ENCODE assay signal across 11 cellular contexts in the genomic region with DNA sequence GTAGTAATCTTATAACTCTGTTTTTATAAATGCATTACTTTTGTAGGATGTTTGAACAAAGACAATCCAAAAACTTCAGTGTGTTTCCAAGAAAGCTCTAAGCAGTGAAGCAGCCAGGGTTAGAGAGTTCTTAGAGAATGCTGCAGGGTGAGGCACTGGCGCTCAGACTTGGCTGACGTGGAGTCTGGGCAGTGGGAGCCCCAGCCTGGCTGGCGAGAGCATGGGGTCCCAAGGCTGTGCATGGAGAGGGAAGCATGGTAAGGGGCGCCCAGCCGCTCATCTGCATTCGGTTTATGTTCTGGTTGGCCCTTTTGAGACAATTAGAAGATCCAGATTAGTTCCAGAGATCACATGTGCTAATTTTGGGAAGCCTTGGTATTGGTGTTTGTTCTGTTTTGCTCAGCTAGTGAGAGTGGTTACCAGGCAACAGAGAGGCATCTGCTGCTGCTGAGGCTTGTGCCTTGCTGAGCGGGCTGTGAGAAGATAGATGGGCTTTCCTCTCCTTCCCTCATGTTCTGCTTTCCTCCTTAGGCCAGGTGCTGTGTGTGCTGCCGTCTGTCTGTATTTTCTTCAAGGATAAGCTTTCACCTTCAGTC. TPM values are rescaled to one million over a fixed set of nuclear protein-coding genes. Genes with fewer than 3 reads are reported as not detected.
A peak's percentile ranks its signal among the peaks of the same experiment; 100 is the strongest.
DNase-seq lines count a peak whose midpoint lies in the region; ATAC-seq, FAIRE-seq and TF ChIP-seq lines count a peak whose summit lies in the region.
"Had no signal": no experiment of that assay in that cellular context is flagged by ENCODE, and none has a peak within 500 bp of the region (broad histone marks: within the 10 kb centered on the region; RNA-seq: fewer than 3 reads in every experiment).

No MANE protein-coding gene starts in this region.

- H3K4me2 ChIP-seq in hepatocyte, result no peak overlapping the region
- H3K4me2 ChIP-seq: BLaER1 had no signal

- POLR2A ChIA-PET in naive thymus-derived CD8-positive, alpha-beta T cell (lab: Charles Lee), result interaction anchor here (0.6 kb wide), 1 partner anchor 22 kb away, joined by 5 read pairs; no protein-coding TSS in a partner anchor

- TF ChIP-seq EP300 in gastroesophageal sphincter (IDR thresholded peaks at IDR 0.05), result no peak

- no peak for TF ChIP-seq CTCF in gastroesophageal sphincter (IDR thresholded peaks at IDR 0.05)
- TF ChIP-seq CTCF in neural crest cell (conservative IDR thresholded peaks at IDR 0.05), result no peak
- no peak for TF ChIP-seq CTCF in GM13976 (IDR thresholded peaks at IDR 0.05; ENCODE audit: borderline replicate concordance, control extremely low read depth, extremely low read depth, insufficient read depth, missing control alignments)
- no peak for TF ChIP-seq CTCF in hepatocyte (IDR thresholded peaks at IDR 0.05; ENCODE audit: poor library complexity)

- H3K27ac Mint-ChIP-seq in T-helper 17 cell (peak overlapping the region; percentile 51), neural crest cell (ENCODE audit: unreplicated experiment) (peak overlapping the region; percentile 70)
- H3K27ac Mint-ChIP-seq in naive thymus-derived CD8-positive, alpha-beta T cell, result peak overlapping the region in 3 of 10 donors; percentile 52 to 67 (median 59)
- H3K27ac Mint-ChIP-seq: activated naive CD8-positive, alpha-beta T cell treated with anti-CD3 and anti-CD28 coated beads, Interleukin-2, amount 50 U/mL, for 24 hours had no signal

- FAIRE-seq in GM12892 (lab: Jason Lieb, UNC), result no peak

- H2AFZ ChIP-seq in hepatocyte, result no peak overlapping the region

- DNase-seq in Ammon's horn (ENCODE audit: low spot score), result peak; percentile 85
- no peak for DNase-seq in T-helper 17 cell
- no peak for DNase-seq in neural crest cell (ENCODE audit: low read depth, low spot score)
- DNase-seq in GM12892 (ENCODE audit: insufficient read length), result no peak
- no peak for DNase-seq in naive thymus-derived CD8-positive, alpha-beta T cell
- no peak for DNase-seq in GM13976 (ENCODE audit: low spot score)
- no peak for DNase-seq in hepatocyte (ENCODE audit: low spot score)
- DNase-seq: activated naive CD8-positive, alpha-beta T cell treated with anti-CD3 and anti-CD28 coated beads, Interleukin-2, amount 50 U/mL, for 24 hours; naive thymus-derived CD4-positive, alpha-beta T cell had no signal

- H3K27me3 ChIP-seq in gastroesophageal sphincter (no peaks in the 10 kb centered on the region), hepatocyte (no peaks in the 10 kb centered on the region)
- H3K27me3 ChIP-seq: BLaER1 had no signal

- H3K4me3 ChIP-seq in gastroesophageal sphincter (no peak overlapping the region), hepatocyte (no peak overlapping the region)
- H3K4me3 ChIP-seq: BLaER1 had no signal

- in situ Hi-C loops in GM13976 (cut with MboI; ENCODE audit: low sequenced_read_pairs, unreplicated experiment), result no loop called here

- peaks cover 12% of the 10 kb centered on the region for H3K79me2 ChIP-seq in hepatocyte

- 20 to 34% methylated on average over 2 to 5 of the region's 8 CpGs for WGBS in gastroesophageal sphincter (ENCODE audit: low coverage in 1 of 2), 2 donors
- WGBS in hepatocyte (ENCODE audit: low lambda C conversion rate, missing lambda C conversion rate), result 94% methylated on average over 8 of the region's 8 CpGs

- H4K20me1 ChIP-seq in hepatocyte (ENCODE audit: insufficient read depth, poor library complexity, severe bottlenecking), result peaks cover 3% of the 10 kb centered on the region

- H3K27ac ChIP-seq in gastroesophageal sphincter (peak overlapping the region; percentile 75 to 92 (median 90)), hepatocyte (no peak overlapping the region)
- H3K27ac ChIP-seq: BLaER1 had no signal

- H3K36me3 Mint-ChIP-seq in T-helper 17 cell (ENCODE audit: low read depth) (no peaks in the 10 kb centered on the region), neural crest cell (ENCODE audit: low read depth) (peaks cover 12% of the 10 kb centered on the region)
- H3K36me3 Mint-ChIP-seq in naive thymus-derived CD8-positive, alpha-beta T cell, result peaks cover 0 to 67% (median 25%) of the 10 kb centered on the region in 3 donors

- H3K9me2 ChIP-seq in hepatocyte (replicated peaks; ENCODE audit: insufficient read depth), result no peaks in the 10 kb centered on the region

- peaks cover 0 to 65% of the 10 kb centered on the region in 2 donors for H3K36me3 ChIP-seq in gastroesophageal sphincter
- H3K36me3 ChIP-seq in hepatocyte (replicated peaks; ENCODE audit: insufficient read depth, low read depth), result no peaks in the 10 kb centered on the region

- H3K9me3 ChIP-seq in T-helper 17 cell (ENCODE audit: control insufficient read depth, low read length, poor library complexity, severe bottlenecking) (no peaks in the 10 kb centered on the region), gastroesophageal sphincter (no peaks in the 10 kb centered on the region), hepatocyte (ENCODE audit: low read depth) (no peaks in the 10 kb centered on the region)

- H3K27me3 Mint-ChIP-seq in T-helper 17 cell, result no peaks in the 10 kb centered on the region
- no peaks in the 10 kb centered on the region for H3K27me3 Mint-ChIP-seq in neural crest cell (ENCODE audit: low read depth)
- no peaks in the 10 kb centered on the region for H3K27me3 Mint-ChIP-seq in naive thymus-derived CD8-positive, alpha-beta T cell
- H3K27me3 Mint-ChIP-seq: activated naive CD8-positive, alpha-beta T cell treated with anti-CD3 and anti-CD28 coated beads, Interleukin-2, amount 50 U/mL, for 24 hours; naive thymus-derived CD4-positive, alpha-beta T cell had no signal

- TF ChIP-seq POLR2A in gastroesophageal sphincter (IDR thresholded peaks at IDR 0.05), result no peak
- TF ChIP-seq POLR2A in GM12892 (IDR thresholded peaks at IDR 0.05; ENCODE audit: low read depth, low read length), result no peak

- H3K9me3 Mint-ChIP-seq in neural crest cell, result no peaks in the 10 kb centered on the region
- no peaks in the 10 kb centered on the region for H3K9me3 Mint-ChIP-seq in naive thymus-derived CD8-positive, alpha-beta T cell
- H3K9me3 Mint-ChIP-seq: activated naive CD8-positive, alpha-beta T cell treated with anti-CD3 and anti-CD28 coated beads, Interleukin-2, amount 50 U/mL, for 24 hours; naive thymus-derived CD4-positive, alpha-beta T cell had no signal

- H3K4me1 ChIP-seq in gastroesophageal sphincter (peaks cover 0 to 85% (median 11%) of the 10 kb centered on the region in 3 donors), hepatocyte (ENCODE audit: insufficient read depth) (no peaks in the 10 kb centered on the region)
- H3K4me1 ChIP-seq: BLaER1 had no signal

- H3K4me3 Mint-ChIP-seq in T-helper 17 cell (no peak overlapping the region), neural crest cell (no peak overlapping the region)
- H3K4me3 Mint-ChIP-seq in naive thymus-derived CD8-positive, alpha-beta T cell, result no peak overlapping the region
- H3K4me3 Mint-ChIP-seq: activated naive CD8-positive, alpha-beta T cell treated with anti-CD3 and anti-CD28 coated beads, Interleukin-2, amount 50 U/mL, for 24 hours; naive thymus-derived CD4-positive, alpha-beta T cell had no signal

- ATAC-seq in T-helper 17 cell, result no peak
- ATAC-seq in gastroesophageal sphincter, result peak; percentile 82
- ATAC-seq in naive thymus-derived CD8-positive, alpha-beta T cell, result no peak
- ATAC-seq: activated naive CD8-positive, alpha-beta T cell treated with anti-CD3 and anti-CD28 coated beads, Interleukin-2, amount 50 U/mL, for 24 hours; naive thymus-derived CD4-positive, alpha-beta T cell had no signal

- H3K4me1 Mint-ChIP-seq in T-helper 17 cell, result peaks cover 2% of the 10 kb centered on the region
- H3K4me1 Mint-ChIP-seq in neural crest cell, result peaks cover 13% of the 10 kb centered on the region
- peaks cover 0 to 8% (median 2%) of the 10 kb centered on the region in 4 donors for H3K4me1 Mint-ChIP-seq in naive thymus-derived CD8-positive, alpha-beta T cell
- H3K4me1 Mint-ChIP-seq: activated naive CD8-positive, alpha-beta T cell treated with anti-CD3 and anti-CD28 coated beads, Interleukin-2, amount 50 U/mL, for 24 hours had no signal

RNA-seq across cellular contexts. Expression of a gene that starts 10.3 kb away (rescaled TPM):
- 10 to 100 TPM; 89.7 to 97.5 TPM for total RNA-seq in T-helper 17 cell
- 100 to 1,000 TPM; 151 to 261 (median 231) TPM for total RNA-seq in gastroesophageal sphincter
- 99.9 and 101 TPM in 2 replicates for total RNA-seq in neural crest cell
- 57.6 TPM for polyA plus RNA-seq in GM12892 (2012; ENCODE audit: missing spikeins)
- 100 to 1,000 TPM; 194 to 198 TPM for total RNA-seq in naive thymus-derived CD8-positive, alpha-beta T cell
- polyA plus RNA-seq in naive thymus-derived CD8-positive, alpha-beta T cell, result 10 to 100 TPM; 26.1 to 37.5 (median 27.9) TPM
- total RNA-seq in hepatocyte, result 101 and 109 TPM in 2 replicates
- 72.3 and 75.0 TPM in 2 replicates for polyA plus RNA-seq in hepatocyte

RNA-seq across cellular contexts. Expression of a gene that starts 33.8 kb away (rescaled TPM):
- total RNA-seq in T-helper 17 cell (10 to 100 TPM; 58.5 to 81.0 TPM), gastroesophageal sphincter (10 to 100 TPM; 18.4 to 34.8 (median 28.7) TPM), neural crest cell (50.4 and 55.2 TPM in 2 replicates), hepatocyte (46.3 and 48.3 TPM in 2 replicates)
- 18.8 TPM for polyA plus RNA-seq in GM12892 (2012; ENCODE audit: missing spikeins)
- 10 to 100 TPM; 61.4 to 64.1 TPM for total RNA-seq in naive thymus-derived CD8-positive, alpha-beta T cell
- 10 to 100 TPM; 23.0 to 34.6 (median 23.6) TPM for polyA plus RNA-seq in naive thymus-derived CD8-positive, alpha-beta T cell
- polyA plus RNA-seq in hepatocyte, result 102 and 126 TPM in 2 replicates
